Comparison of ENCODE assay signal across 23 cellular contexts in genomic region chr15:80109388-80109787, GRCh38.
"Had no signal": no experiment of that assay in that cellular context is flagged by ENCODE, and none has a peak within 500 bp of the region (broad histone marks: within the 10 kb centered on the region; RNA-seq: fewer than 3 reads in every experiment).

No MANE protein-coding gene starts in this region.

- H3K4me3 ChIP-seq: cardiac muscle cell, MG63 had no signal

- H3K27ac Mint-ChIP-seq: activated CD4-positive, alpha-beta memory T cell treated with anti-CD3 and anti-CD28 coated beads, Interleukin-2, amount 10 ng/mL, durations not matched to agents 7 days and 5 days; activated CD4-positive, alpha-beta T cell treated with anti-CD3 and anti-CD28 coated beads, Interleukin-2, amount 10 ng/mL, durations not matched to agents 7 days and 5 days; activated naive CD4-positive, alpha-beta T cell treated with anti-CD3 and anti-CD28 coated beads, Interleukin-2, amount 10 ng/mL, durations not matched to agents 7 days and 5 days; activated naive CD8-positive, alpha-beta T cell treated with anti-CD3 and anti-CD28 coated beads for 36 hours; activated T-cell treated with anti-CD3 and anti-CD28 coated beads, Interleukin-2, amount 50 U/mL, for 72 hours; activated T-helper 2 cell treated with anti-CD3 and anti-CD28 coated beads, Interferon-gamma antibody, Interleukin-2, Interleukin-4, amounts not matched to agents 10 μg/mL and 5 μg/mL and 100 μg/mL, durations not matched to agents 14 hours and 24 hours and 36 hours; T-helper 1 cell treated with Interleukin-12 subunit alpha and Interleukin-12 subunit beta and Interleukin-4 antibody, amounts not matched to agents 30 μg/mL and 1 μg/mL, for 36 hours had no signal

- H3K36me3 ChIP-seq: brain microvascular endothelial cell, cardiac muscle cell, MG63 had no signal

- H3K27me3 Mint-ChIP-seq: activated CD4-positive, alpha-beta memory T cell treated with anti-CD3 and anti-CD28 coated beads, Interleukin-2, amount 10 ng/mL, durations not matched to agents 7 days and 5 days; activated CD4-positive, alpha-beta T cell treated with anti-CD3 and anti-CD28 coated beads, Interleukin-2, amount 10 ng/mL, durations not matched to agents 7 days and 5 days; activated naive CD4-positive, alpha-beta T cell treated with anti-CD3 and anti-CD28 coated beads, Interleukin-2, amount 10 ng/mL, durations not matched to agents 7 days and 5 days; activated naive CD8-positive, alpha-beta T cell treated with anti-CD3 and anti-CD28 coated beads for 36 hours had no signal

- H3K27ac ChIP-seq: brain microvascular endothelial cell, cardiac muscle cell had no signal

- H3K9me3 Mint-ChIP-seq: activated CD4-positive, alpha-beta memory T cell treated with anti-CD3 and anti-CD28 coated beads, Interleukin-2, amount 10 ng/mL, durations not matched to agents 7 days and 5 days; activated CD4-positive, alpha-beta T cell treated with anti-CD3 and anti-CD28 coated beads, Interleukin-2, amount 10 ng/mL, durations not matched to agents 7 days and 5 days; activated naive CD4-positive, alpha-beta T cell treated with anti-CD3 and anti-CD28 coated beads, Interleukin-2, amount 10 ng/mL, durations not matched to agents 7 days and 5 days; activated naive CD8-positive, alpha-beta T cell treated with anti-CD3 and anti-CD28 coated beads for 36 hours; activated T-cell treated with anti-CD3 and anti-CD28 coated beads, Interleukin-2, amount 50 U/mL, for 72 hours; activated T-helper 2 cell treated with anti-CD3 and anti-CD28 coated beads, Interferon-gamma antibody, Interleukin-2, Interleukin-4, amounts not matched to agents 10 μg/mL and 5 μg/mL and 100 μg/mL, durations not matched to agents 14 hours and 24 hours and 36 hours; T-helper 1 cell treated with Interleukin-12 subunit alpha and Interleukin-12 subunit beta and Interleukin-4 antibody, amounts not matched to agents 30 μg/mL and 1 μg/mL, for 36 hours had no signal

- DNase-seq: activated CD4-positive, alpha-beta memory T cell treated with anti-CD3 and anti-CD28 coated beads, Interleukin-2, amount 10 ng/mL, durations not matched to agents 7 days and 5 days; activated CD4-positive, alpha-beta T cell treated with anti-CD3 and anti-CD28 coated beads, Interleukin-2, amount 10 ng/mL, durations not matched to agents 7 days and 5 days; activated CD4-positive, CD25-positive, alpha-beta regulatory T cell; activated gamma-delta T cell treated with Interleukin-2 at 50 U/mL for 16 hours; activated naive CD4-positive, alpha-beta T cell treated with anti-CD3 and anti-CD28 coated beads, Interleukin-2, amount 10 ng/mL, durations not matched to agents 7 days and 5 days; activated naive CD8-positive, alpha-beta T cell treated with anti-CD3 and anti-CD28 coated beads for 36 hours; activated T-cell treated with anti-CD3 and anti-CD28 coated beads, Interleukin-2, amount 50 U/mL, for 72 hours; brain microvascular endothelial cell; MG63; NCI-H1048; NCI-H146; NCI-H187 treated with DMSO at 0.1 percent for 48 hours; NCI-H2081 treated with DMSO at 0.1 percent for 48 hours; NCI-H2171 treated with DMSO at 0.1 percent for 48 hours; NCI-H526; NCI-H774; NK-92 treated with Interleukin-12 subunit alpha and Interleukin-12 subunit beta, amount 100 ng/mL, for 24 hours; PC-3; SHP77 had no signal

- H3K27me3 ChIP-seq: brain microvascular endothelial cell, cardiac muscle cell, MG63 had no signal

- ATAC-seq: activated T-cell treated with anti-CD3 and anti-CD28 coated beads, Interleukin-2, amount 50 U/mL, for 72 hours; PC-3 had no signal

- FAIRE-seq: RCC 7860 had no signal

- H3K4me3 Mint-ChIP-seq: activated CD4-positive, alpha-beta memory T cell treated with anti-CD3 and anti-CD28 coated beads, Interleukin-2, amount 10 ng/mL, durations not matched to agents 7 days and 5 days; activated CD4-positive, alpha-beta T cell treated with anti-CD3 and anti-CD28 coated beads, Interleukin-2, amount 10 ng/mL, durations not matched to agents 7 days and 5 days; activated naive CD4-positive, alpha-beta T cell treated with anti-CD3 and anti-CD28 coated beads, Interleukin-2, amount 10 ng/mL, durations not matched to agents 7 days and 5 days; activated naive CD8-positive, alpha-beta T cell treated with anti-CD3 and anti-CD28 coated beads for 36 hours; activated T-cell treated with anti-CD3 and anti-CD28 coated beads, Interleukin-2, amount 50 U/mL, for 72 hours; T-helper 1 cell treated with Interleukin-12 subunit alpha and Interleukin-12 subunit beta and Interleukin-4 antibody, amounts not matched to agents 30 μg/mL and 1 μg/mL, for 36 hours had no signal
